8 cellular contexts compared by ENCODE assay signal in the genomic region with DNA sequence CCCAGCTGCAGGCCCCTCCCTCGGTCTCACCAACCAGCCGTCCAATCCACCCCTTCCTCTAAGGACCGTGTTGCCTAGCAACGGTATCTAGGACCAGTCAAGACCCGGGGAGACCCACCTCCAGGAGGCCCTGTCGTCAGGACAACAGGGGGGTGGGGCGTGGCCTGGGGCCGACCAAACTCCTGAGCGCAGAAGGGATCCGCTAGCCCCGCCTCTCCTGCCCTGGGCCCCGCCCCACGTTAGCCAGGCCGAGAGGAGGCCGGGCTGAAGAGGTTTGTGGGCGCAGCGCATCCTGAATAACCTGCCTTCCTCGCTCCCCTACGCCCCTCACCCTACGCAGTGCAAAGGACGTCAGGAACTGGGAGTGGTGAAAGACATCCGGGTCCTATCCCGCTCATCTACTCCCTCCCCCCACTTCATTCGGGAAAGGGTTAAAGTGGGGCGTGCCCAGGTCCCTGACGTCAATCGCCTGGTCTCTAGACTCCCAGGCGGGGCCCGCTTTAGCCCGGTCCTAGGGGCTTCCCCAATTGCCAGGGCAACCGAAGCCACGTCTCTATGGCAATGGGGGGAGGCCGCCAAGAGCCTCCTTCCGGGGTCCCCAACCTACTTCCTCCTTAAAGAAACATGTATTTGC. TPM values are rescaled to one million over a fixed set of nuclear protein-coding genes. Genes with fewer than 3 reads are reported as not detected.
A peak's percentile ranks its signal among the peaks of the same experiment; 100 is the strongest.
DNase-seq lines count a peak whose midpoint lies in the region; ATAC-seq, FAIRE-seq and TF ChIP-seq lines count a peak whose summit lies in the region.

No MANE protein-coding gene starts in this region.

- H3K4me2 ChIP-seq in H1 (ENCODE audit: insufficient read depth in 1 of 2, low read depth in 2 of 2, low read length in 2 of 2): peak overlapping the region; percentile 64 to 79

- no peak overlapping the region for H2BK20ac ChIP-seq in H1 (ENCODE audit: low read length)

- H3K4ac ChIP-seq in H1 (replicated peaks; ENCODE audit: insufficient read length, low read depth, low read length): no peak overlapping the region

- CTCF ChIA-PET in H1 (lab: Charles Lee; ENCODE audit: partially characterized antibody): interaction anchor here (0.7 to 0.8 kb wide), 2 partner anchors 27 to 33 kb away, joined by 3 to 4 read pairs; no protein-coding TSS in a partner anchor

- TF ChIP-seq POLR2A in H1 (IDR thresholded peaks at IDR 0.05; ENCODE audit: control extremely low read depth in 1 of 2, low read depth in 2 of 2, low read length in 2 of 2): no peak

- peaks cover 5% of the 10 kb centered on the region for H3K27me3 Mint-ChIP-seq in memory B cell

- peaks cover 18% of the 10 kb centered on the region; the same call in 1 of the 2 replicates for H3K23me2 ChIP-seq in H1 (ENCODE audit: low read depth, low read length)

- POLR2A ChIA-PET in H1 (lab: Charles Lee; ENCODE audit: partially characterized antibody): interaction anchor here (1.1 to 2.0 kb wide), 5 partner anchors 10 to 57 kb away, joined by 4 to 8 read pairs (median 4); a partner anchor contains a TSS

- H3K4me3 Mint-ChIP-seq in memory B cell: peak overlapping the region; percentile 76

- H4K5ac ChIP-seq in H1 (ENCODE audit: insufficient read length, low read depth, low read length): peak overlapping the region; percentile 35

- FAIRE-seq in H1 (lab: Jason Lieb, UNC): peak; percentile 85

- H2BK15ac ChIP-seq in H1 (ENCODE audit: low read length): no peak overlapping the region

- peak; percentile 80 for ATAC-seq in HG02623 (IDR thresholded peaks at IDR 0.05; ENCODE audit: unreplicated experiment)
- ATAC-seq in memory B cell (ENCODE audit: low read depth): peak; percentile 82

- H3K18ac ChIP-seq in H1 (ENCODE audit: extremely low read depth, low read length): peak overlapping the region; percentile 88

- H3K9me3 Mint-ChIP-seq in memory B cell: no peaks in the 10 kb centered on the region

- H4K91ac ChIP-seq in H1 (replicated peaks; ENCODE audit: insufficient read length, low read length): no peak overlapping the region

- H3K36me3 Mint-ChIP-seq in memory B cell: no peaks in the 10 kb centered on the region

- DNase-seq in NCI-H2107 treated with DMSO at 0.1 percent for 48 hours (lab: John Stamatoyannopoulos, UW; ENCODE audit: unreplicated experiment): peak; percentile 33
- peak; percentile 96 for DNase-seq in activated CD8-positive, alpha-beta memory T cell treated with anti-CD3 and anti-CD28 coated beads for 24 hours
- peak; percentile 89 to 97 for DNase-seq in H1 (ENCODE audit: low read depth in 1 of 2, low spot score in 2 of 2)
- peak; percentile 95 to 96 for DNase-seq in memory B cell (ENCODE audit: low spot score in 2 of 2)
- peak; percentile 90 for DNase-seq in stimulated activated CD8-positive, alpha-beta memory T cell treated with anti-CD3 and anti-CD28 coated beads, Interleukin-12 subunit alpha, Interleukin-12 subunit beta, amount 100 ng/mL, for 1 hour (ENCODE audit: low read depth)
- DNase-seq in HuH-7.5 (ENCODE audit: low spot score): no peak

- peaks cover 0 to 31% of the 10 kb centered on the region in 2 experiments; a peak in 2 of 4 replicates for H3K79me2 ChIP-seq in H1 (ENCODE audit: control insufficient read depth in 1 of 2, insufficient read depth in 2 of 2, low read length in 2 of 2)

- TF ChIP-seq EP300 in H1 (IDR thresholded peaks at IDR 0.05; ENCODE audit: borderline replicate concordance in 1 of 2, low read depth in 2 of 2, low read length in 2 of 2): no peak

- no peaks in the 10 kb centered on the region; a peak in 1 of 7 replicates for H3K27me3 ChIP-seq in H1 (replicated peaks in 1 of 4; ENCODE audit: control insufficient read depth in 3 of 4, extremely low read depth in 1 of 4, insufficient read depth in 3 of 4, low read length in 3 of 4)

- H3K23ac ChIP-seq in H1 (ENCODE audit: insufficient read length): no peak overlapping the region

- peak overlapping the region in 2 of 4 experiments; percentile 56 to 63; a peak in 3 of 7 replicates for H3K9ac ChIP-seq in H1 (replicated peaks in 1 of 4; ENCODE audit: extremely low read depth in 1 of 4, low read depth in 3 of 4, low read length in 3 of 4)

- TF ChIP-seq CTCF in GM12875 (IDR thresholded peaks at IDR 0.05; ENCODE audit: borderline replicate concordance, insufficient read depth, low read depth, low read length): no peak
- no peak for TF ChIP-seq CTCF in H1 (IDR thresholded peaks at IDR 0.05; ENCODE audit: control extremely low read depth in 1 of 3, insufficient read depth in 1 of 3, low read depth in 1 of 3, low read length in 3 of 3)

- H3K14ac ChIP-seq in H1 (ENCODE audit: insufficient read length): no peak overlapping the region

- no peak overlapping the region for H2BK12ac ChIP-seq in H1 (ENCODE audit: low read depth, low read length)

- peak overlapping the region; percentile 90 for H2BK5ac ChIP-seq in H1 (ENCODE audit: low read depth, low read length)

- 2% methylated on average over 31 of the region's 34 CpGs; no CpG with 5 or more reads in 1 of the 2 experiments for WGBS in H1 (ENCODE audit: extremely low coverage in 1 of 2, insufficient coverage in 1 of 2, insufficient read length in 1 of 2, insufficient replicate concordance in 2 of 2, low coverage in 1 of 2, low lambda C conversion rate in 2 of 2, missing lambda C conversion rate in 1 of 2), 2 experiments

- H3K9me3 ChIP-seq in H1 (ENCODE audit: insufficient read depth in 2 of 2, low read depth in 1 of 2, low read length in 1 of 2): no peaks in the 10 kb centered on the region

- peaks cover 22% of the 10 kb centered on the region; the same call in 1 of the 2 replicates for H3K79me1 ChIP-seq in H1 (ENCODE audit: low read depth, low read length)

- H3K4me1 Mint-ChIP-seq in memory B cell: peaks cover 33% of the 10 kb centered on the region

- peak overlapping the region; percentile 64 for H3K4me3 ChIP-seq in GM12875 (ENCODE audit: low read depth, low read length)
- peak overlapping the region; percentile 40 to 69 (median 59) for H3K4me3 ChIP-seq in H1 (ENCODE audit: extremely low read depth in 1 of 4, insufficient read depth in 2 of 4, low read depth in 3 of 4, low read length in 4 of 4)

- H4K20me1 ChIP-seq in H1 (replicated peaks in 1 of 2; ENCODE audit: control insufficient read depth in 1 of 2, insufficient read depth in 2 of 2, low read length in 2 of 2): peaks cover 3 to 20% of the 10 kb centered on the region in 2 experiments

- peak overlapping the region; percentile 95 for H3K27ac Mint-ChIP-seq in memory B cell

- H2BK120ac ChIP-seq in H1 (replicated peaks; ENCODE audit: low read depth, low read length): no peak overlapping the region

- peak overlapping the region; percentile 68 for H3K27ac ChIP-seq in H1 (ENCODE audit: low read depth, low read length)

- peaks cover 19 to 29% (median 25%) of the 10 kb centered on the region in 4 experiments for H3K36me3 ChIP-seq in H1 (ENCODE audit: control insufficient read depth in 2 of 4, insufficient read depth in 4 of 4, low read length in 3 of 4)

- peaks cover 5 to 28% (median 23%) of the 10 kb centered on the region in 4 experiments for H3K4me1 ChIP-seq in H1 (replicated peaks in 1 of 4; ENCODE audit: control insufficient read depth in 3 of 4, insufficient read depth in 4 of 4, low read length in 3 of 4)

- H2AFZ ChIP-seq in H1 (ENCODE audit: low read length): no peak overlapping the region

- no peak overlapping the region for H3K56ac ChIP-seq in H1 (replicated peaks; ENCODE audit: insufficient read length, low read depth, low read length)

- no peak for TF ChIP-seq RAD21 in H1 (IDR thresholded peaks at IDR 0.05 in 1 of 2, conservative IDR thresholded peaks at IDR 0.05 in 1 of 2; ENCODE audit: low read depth in 2 of 2, low read length in 2 of 2)

- H2AK5ac ChIP-seq in H1 (ENCODE audit: low read depth, low read length): no peak overlapping the region

- no peak overlapping the region for H4K8ac ChIP-seq in H1 (ENCODE audit: extremely low read depth, insufficient read depth, low read length)

RNA-seq across cellular contexts. Expression of a gene that starts 14.7 kb away (rescaled TPM):
- 43.1 and 45.9 TPM in 2 replicates for total RNA-seq in H1 (2021; fragmentation: NEBNext Ultra II Directional; extraction: Animal tissue kit (Norgen Biotek cat#: 25700))
- 18.9 and 35.2 TPM in 2 replicates for polyA plus RNA-seq in H1 (2011; rRNA removed)
- 26.5 TPM for polyA plus RNA-seq in H1 (2011; cell fraction: cytosol; rRNA removed)
- 128 TPM for polyA plus RNA-seq in H1 (2011; cell fraction: nucleus; rRNA removed)
- 47.5 to 67.9 TPM (median 55.6 TPM) in 4 replicates for polyA plus RNA-seq in H1 (2012, experiment 1 of 2)
- polyA plus RNA-seq in H1 (2012, experiment 2 of 2): 29.2 TPM
- polyA plus RNA-seq in H1 (2013, experiment 1 of 2): 22.1 TPM
- 20.8 TPM for polyA plus RNA-seq in H1 (2013, experiment 2 of 2)
- polyA minus RNA-seq in H1 (2011; rRNA and poly(A)+ RNA removed): 26.4 and 32.1 TPM in 2 replicates
- 14.0 TPM for polyA minus RNA-seq in H1 (2011; cell fraction: cytosol; rRNA and poly(A)+ RNA removed)
- 34.3 TPM for polyA minus RNA-seq in H1 (2011; cell fraction: nucleus; rRNA and poly(A)+ RNA removed)

RNA-seq across cellular contexts. Expression of a gene that starts 14.8 kb away (rescaled TPM):
- total RNA-seq in H1 (2021; fragmentation: NEBNext Ultra II Directional; extraction: Animal tissue kit (Norgen Biotek cat#: 25700)): 169 and 181 TPM in 2 replicates
- polyA plus RNA-seq in H1 (2011; rRNA removed): 231 and 317 TPM in 2 replicates
- 253 TPM for polyA plus RNA-seq in H1 (2011; cell fraction: cytosol; rRNA removed)
- polyA plus RNA-seq in H1 (2011; cell fraction: nucleus; rRNA removed): 2,578 TPM
- 291 to 353 TPM (median 315 TPM) in 4 replicates for polyA plus RNA-seq in H1 (2012, experiment 1 of 2)
- 193 TPM for polyA plus RNA-seq in H1 (2012, experiment 2 of 2)
- 219 TPM for polyA plus RNA-seq in H1 (2013, experiment 1 of 2)
- 201 TPM for polyA plus RNA-seq in H1 (2013, experiment 2 of 2)
- 103 and 130 TPM in 2 replicates for polyA minus RNA-seq in H1 (2011; rRNA and poly(A)+ RNA removed)
- 56.4 TPM for polyA minus RNA-seq in H1 (2011; cell fraction: cytosol; rRNA and poly(A)+ RNA removed)
- polyA minus RNA-seq in H1 (2011; cell fraction: nucleus; rRNA and poly(A)+ RNA removed): 237 TPM

RNA-seq across cellular contexts. Expression of a gene that starts 25.8 kb away (rescaled TPM):
- 8.6 and 10.8 TPM in 2 replicates for total RNA-seq in H1 (2021; fragmentation: NEBNext Ultra II Directional; extraction: Animal tissue kit (Norgen Biotek cat#: 25700))
- 14.5 and 16.1 TPM in 2 replicates for polyA plus RNA-seq in H1 (2011; rRNA removed)
- 16.1 TPM for polyA plus RNA-seq in H1 (2011; cell fraction: cytosol; rRNA removed)
- polyA plus RNA-seq in H1 (2011; cell fraction: nucleus; rRNA removed): 29.5 TPM
- 7.0 to 16.3 TPM (median 14.5 TPM) in 4 replicates for polyA plus RNA-seq in H1 (2012, experiment 1 of 2)
- polyA plus RNA-seq in H1 (2012, experiment 2 of 2): 11.2 TPM
- polyA plus RNA-seq in H1 (2013, experiment 1 of 2): 9.1 TPM
- polyA plus RNA-seq in H1 (2013, experiment 2 of 2): 8.6 TPM
- polyA minus RNA-seq in H1 (2011; rRNA and poly(A)+ RNA removed): 3.9 and 4.1 TPM in 2 replicates
- 5.0 TPM for polyA minus RNA-seq in H1 (2011; cell fraction: cytosol; rRNA and poly(A)+ RNA removed)
- 4.8 TPM for polyA minus RNA-seq in H1 (2011; cell fraction: nucleus; rRNA and poly(A)+ RNA removed)

RNA-seq across cellular contexts. Expression of a gene that starts 29.4 kb away (rescaled TPM):
- 59.3 and 59.6 TPM in 2 replicates for total RNA-seq in H1 (2021; fragmentation: NEBNext Ultra II Directional; extraction: Animal tissue kit (Norgen Biotek cat#: 25700))
- polyA plus RNA-seq in H1 (2011; rRNA removed): 19.0 and 29.7 TPM in 2 replicates
- 15.8 TPM for polyA plus RNA-seq in H1 (2011; cell fraction: cytosol; rRNA removed)
- 56.7 TPM for polyA plus RNA-seq in H1 (2011; cell fraction: nucleus; rRNA removed)
- polyA plus RNA-seq in H1 (2012, experiment 1 of 2): 47.0 to 54.8 TPM (median 48.8 TPM) in 4 replicates
- polyA plus RNA-seq in H1 (2012, experiment 2 of 2): 44.2 TPM
- polyA plus RNA-seq in H1 (2013, experiment 1 of 2): 28.5 TPM
- polyA plus RNA-seq in H1 (2013, experiment 2 of 2): 25.2 TPM
- polyA minus RNA-seq in H1 (2011; rRNA and poly(A)+ RNA removed): 20.1 and 32.9 TPM in 2 replicates
- 19.4 TPM for polyA minus RNA-seq in H1 (2011; cell fraction: cytosol; rRNA and poly(A)+ RNA removed)
- polyA minus RNA-seq in H1 (2011; cell fraction: nucleus; rRNA and poly(A)+ RNA removed): 46.9 TPM

RNA-seq across cellular contexts. Expression of a gene that starts 34.3 kb away (rescaled TPM):
- total RNA-seq in H1 (2021; fragmentation: NEBNext Ultra II Directional; extraction: Animal tissue kit (Norgen Biotek cat#: 25700)): 62.8 and 65.1 TPM in 2 replicates
- polyA plus RNA-seq in H1 (2011; rRNA removed): 46.5 and 47.5 TPM in 2 replicates
- 45.6 TPM for polyA plus RNA-seq in H1 (2011; cell fraction: cytosol; rRNA removed)
- 44.4 TPM for polyA plus RNA-seq in H1 (2011; cell fraction: nucleus; rRNA removed)
- 57.1 to 63.2 TPM (median 57.6 TPM) in 4 replicates for polyA plus RNA-seq in H1 (2012, experiment 1 of 2)
- 65.8 TPM for polyA plus RNA-seq in H1 (2012, experiment 2 of 2)
- 66.2 TPM for polyA plus RNA-seq in H1 (2013, experiment 1 of 2)
- polyA plus RNA-seq in H1 (2013, experiment 2 of 2): 69.5 TPM
- 46.8 and 59.7 TPM in 2 replicates for polyA minus RNA-seq in H1 (2011; rRNA and poly(A)+ RNA removed)
- polyA minus RNA-seq in H1 (2011; cell fraction: cytosol; rRNA and poly(A)+ RNA removed): 27.7 TPM
- 19.8 TPM for polyA minus RNA-seq in H1 (2011; cell fraction: nucleus; rRNA and poly(A)+ RNA removed)
